ENCODE assay signal across 8 cellular contexts in the genomic region with DNA sequence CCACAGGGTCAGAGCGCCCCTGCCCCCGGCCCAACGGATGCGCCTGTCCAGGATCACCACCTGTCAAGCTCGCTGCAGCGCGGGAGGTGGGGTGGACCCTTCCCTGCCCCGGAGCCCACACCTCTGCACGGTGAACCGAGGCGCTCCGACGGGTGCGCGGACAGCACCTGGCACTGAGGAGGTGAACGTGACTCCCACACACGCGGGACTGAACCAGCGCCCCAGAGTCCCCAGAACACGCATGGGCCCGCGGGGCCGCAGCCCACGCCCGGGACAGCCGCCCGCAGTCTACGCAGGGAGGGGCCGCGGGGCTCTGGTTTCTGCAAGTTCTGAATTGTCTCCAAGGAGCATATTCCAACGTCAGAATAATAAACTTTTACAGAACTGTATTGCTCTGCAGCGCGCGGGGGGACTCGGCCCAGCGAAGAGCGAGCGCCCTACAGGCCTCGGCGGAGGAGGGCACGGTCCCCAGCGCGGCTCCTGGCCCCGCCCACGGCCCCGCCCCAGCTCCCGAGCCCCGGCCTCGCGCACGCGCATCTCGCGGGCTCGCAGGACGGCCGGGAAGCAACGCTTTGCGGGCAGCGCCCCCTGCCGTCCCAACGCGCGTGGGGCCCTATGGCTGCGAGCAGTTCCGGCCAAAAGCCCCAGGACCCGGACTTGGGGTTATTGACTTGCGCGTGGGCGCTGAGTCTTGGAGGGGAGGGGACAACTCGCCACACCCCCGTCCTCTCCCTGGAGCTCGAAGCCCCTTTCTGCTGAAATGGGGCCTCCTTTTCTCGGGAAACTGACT. TPM values are rescaled to one million over a fixed set of nuclear protein-coding genes. Genes with fewer than 3 reads are reported as not detected.
DNase-seq lines count a peak whose midpoint lies in the region; ATAC-seq and TF ChIP-seq lines count a peak whose summit lies in the region.

No MANE protein-coding gene starts in this region.

- peak overlapping the region; percentile 12 to 56 (median 35) for H3K4me3 ChIP-seq in liver (ENCODE audit: low read depth in 1 of 3, low read length in 3 of 3)

- H3K4me1 ChIP-seq in liver (ENCODE audit: control insufficient read depth in 4 of 4, insufficient read depth in 4 of 4, low read length in 3 of 4) = peaks cover 5 to 13% (median 7%) of the 10 kb centered on the region in 4 donors

- WGBS in liver = 8% methylated on average over 74 of the region's 74 CpGs

- peak overlapping the region; percentile 53 to 82 for H3K27ac ChIP-seq in liver (ENCODE audit: low read depth in 1 of 2, low read length in 2 of 2)

- no peaks in the 10 kb centered on the region for H3K36me3 ChIP-seq in liver (ENCODE audit: control insufficient read depth in 4 of 4, insufficient read depth in 3 of 4, low read depth in 1 of 4, low read length in 3 of 4)

- DNase-seq in AG08396 (ENCODE audit: low spot score) (peak; percentile 100), NCI-H446 (lab: John Stamatoyannopoulos, UW) (peak; percentile 40 to 84), dermis blood vessel endothelial cell (peak; percentile 91)
- peak; percentile 93 for DNase-seq in activated CD4-positive, alpha-beta T cell treated with anti-CD3 and anti-CD28 coated beads, Interleukin-2, amount 50 U/mL, for 48 hours
- peak; percentile 95 to 96 for DNase-seq in stimulated activated CD4-positive, alpha-beta T cell treated with anti-CD3 and anti-CD28 coated beads, Interleukin-2, amount 100 ng/mL, for 24 hours

- ATAC-seq in GM18867 (IDR thresholded peaks at IDR 0.05; ENCODE audit: unreplicated experiment) (peak; percentile 90), HG03103 (IDR thresholded peaks at IDR 0.05; ENCODE audit: low read depth, unreplicated experiment) (peak; percentile 85)

- peak; percentile 80 to 86 for TF ChIP-seq RAD21 in liver (IDR thresholded peaks at IDR 0.05)

- no peaks in the 10 kb centered on the region for H3K27me3 ChIP-seq in liver (ENCODE audit: control insufficient read depth in 4 of 4, insufficient read depth in 4 of 4, low read length in 3 of 4)

- H3K9ac ChIP-seq in liver (ENCODE audit: low read depth in 1 of 2, low read length in 2 of 2) = peak overlapping the region in 1 of 2 donors; percentile 59

- peak; percentile 92 for TF ChIP-seq CTCF in liver (IDR thresholded peaks at IDR 0.05; ENCODE audit: low read depth, low read length, missing input control)

- peaks cover 0 to 2% (median 0%) of the 10 kb centered on the region in 4 donors for H3K9me3 ChIP-seq in liver (ENCODE audit: control insufficient read depth in 4 of 4, low read length in 3 of 4)

TF ChIP-seq in liver, 16 proteins besides CTCF, POLR2A, EP300 and RAD21:
- TF ChIP-seq HNF4G (IDR thresholded peaks at IDR 0.05) (no peak), NR2F2 (IDR thresholded peaks at IDR 0.05) (no peak), EGR1 (IDR thresholded peaks at IDR 0.05; ENCODE audit: low read depth in 2 of 2) (peak in 1 of 2 donors; percentile 72)

RNA-seq across cellular contexts. Expression of a gene that starts 29.7 kb away (rescaled TPM):
- total RNA-seq in dermis blood vessel endothelial cell (107 and 122 TPM in 2 replicates), liver (100 to 1,000 TPM in 1 of 2 donors, 10 to 100 TPM in 1; 67.8 to 255 TPM)
- polyA plus RNA-seq in liver = 10 to 100 TPM; 25.1 to 70.4 TPM

Comparison
In these comparisons a context has a peak if more than half of its experiments do, and no peak if none do; other contexts are left out.
1. Peak in every context shown above with its lines: DNase-seq, ATAC-seq, H3K4me3 ChIP-seq and H3K27ac ChIP-seq.